8 cellular contexts compared by ENCODE assay signal in genomic region chr11:62753736-62754603, GRCh38. TPM values are rescaled to one million over a fixed set of nuclear protein-coding genes. Genes with fewer than 3 reads are reported as not detected.
DNase-seq lines count a peak whose midpoint lies in the region; TF ChIP-seq lines count a peak whose summit lies in the region.

Gene ZBTB3, minus strand, starts transcription at chr11:62754160. Its CDS starts 496 bp downstream, at chr11:62753664.

- H3K4me3 ChIP-seq in MG63, result peak within 1 kb of the TSS; percentile 85
- peak within 1 kb of the TSS; percentile 75 to 98 for H3K4me3 ChIP-seq in foreskin fibroblast (ENCODE audit: low read depth in 1 of 2, low read length in 2 of 2)
- peak within 1 kb of the TSS; percentile 95 to 100 for H3K4me3 ChIP-seq in stomach smooth muscle (ENCODE audit: low read length in 2 of 2)

- H3K27me3 ChIP-seq in H9 (ENCODE audit: insufficient read depth, low read length) (no peaks in the 10 kb centered on the region), MG63 (no peaks in the 10 kb centered on the region), stomach smooth muscle (ENCODE audit: control insufficient read depth in 1 of 2, insufficient read depth in 2 of 2, low read length in 2 of 2) (no peaks in the 10 kb centered on the region)

- peak within 1 kb of the TSS; percentile 88 for H3K18ac ChIP-seq in H9 (ENCODE audit: insufficient read length, low read depth, low read length)

- H2BK120ac ChIP-seq in H9 (ENCODE audit: low read depth, low read length, poor library complexity, severe bottlenecking), result no peak within 1 kb of the TSS

- H3K14ac ChIP-seq in H9 (ENCODE audit: insufficient read depth, low read length), result peak within 1 kb of the TSS; percentile 80

- H3K36me3 ChIP-seq in MG63, result peaks cover 8% of the 10 kb centered on the region
- H3K36me3 ChIP-seq in stomach smooth muscle (ENCODE audit: control insufficient read depth in 2 of 2, insufficient read depth in 2 of 2, low read length in 2 of 2), result peaks cover 11 to 12% of the 10 kb centered on the region in 2 donors

- no peak within 1 kb of the TSS for H2BK12ac ChIP-seq in H9 (ENCODE audit: insufficient read length, low read depth, low read length)

- DNase-seq in ELR (ENCODE audit: low read depth), result peak; percentile 99
- peak; percentile 100 for DNase-seq in H9
- peak; percentile 98 for DNase-seq in MG63
- DNase-seq in SHP77 treated with DMSO at 0.1 percent for 48 hours (lab: John Stamatoyannopoulos, UW), result peak; percentile 99
- DNase-seq in activated gamma-delta T cell (lab: John Stamatoyannopoulos, UW), result peak; percentile 69
- peak; percentile 99 for DNase-seq in foreskin fibroblast
- DNase-seq in neural crest cell (ENCODE audit: low read depth, low spot score), result peak; percentile 96

- H3K4me1 Mint-ChIP-seq in H9, result peaks cover 27 to 36% of the 10 kb centered on the region in 2 experiments
- H3K4me1 Mint-ChIP-seq in neural crest cell, result peaks cover 31% of the 10 kb centered on the region

- peaks cover 3% of the 10 kb centered on the region for H3K23me2 ChIP-seq in H9 (ENCODE audit: insufficient read length, low read depth, low read length, poor library complexity, severe bottlenecking)

- H2AFZ ChIP-seq in H9 (ENCODE audit: low read length), result peak within 1 kb of the TSS; percentile 46

- no peaks in the 10 kb centered on the region for H3K4me1 ChIP-seq in H9 (ENCODE audit: insufficient read depth, low read length)
- H3K4me1 ChIP-seq in stomach smooth muscle (ENCODE audit: control insufficient read depth, insufficient read depth, low read length), result peaks cover 19% of the 10 kb centered on the region

- peak within 1 kb of the TSS; percentile 45 for H3K4me2 ChIP-seq in H9 (ENCODE audit: insufficient read depth, insufficient read length, low read length)

- H3K4ac ChIP-seq in H9 (ENCODE audit: low read depth, low read length), result no peak within 1 kb of the TSS

- H3K23ac ChIP-seq in H9 (ENCODE audit: insufficient read length, low read depth, low read length), result no peak within 1 kb of the TSS

- H3K9me3 ChIP-seq in H9 (ENCODE audit: control insufficient read depth, low read depth, low read length) (no peaks in the 10 kb centered on the region), MG63 (no peaks in the 10 kb centered on the region), stomach smooth muscle (ENCODE audit: control insufficient read depth in 2 of 2, low read length in 2 of 2) (no peaks in the 10 kb centered on the region)

- no peaks in the 10 kb centered on the region for H4K20me1 ChIP-seq in H9 (ENCODE audit: control insufficient read depth, insufficient read depth, insufficient read length)

- H4K5ac ChIP-seq in H9 (ENCODE audit: insufficient read length, low read depth, low read length), result no peak within 1 kb of the TSS

- H3K79me1 ChIP-seq in H9 (ENCODE audit: insufficient read depth, low read depth, low read length, poor library complexity, severe bottlenecking), result peaks cover 10% of the 10 kb centered on the region

- H4K8ac ChIP-seq in H9 (replicated peaks; ENCODE audit: insufficient read length, low read depth, low read length), result no peak within 1 kb of the TSS

- H3K27ac ChIP-seq in H9 (ENCODE audit: insufficient read length, low read depth, low read length), result peak within 1 kb of the TSS; percentile 50
- H3K27ac ChIP-seq in stomach smooth muscle (ENCODE audit: low read length), result peak within 1 kb of the TSS; percentile 87

- no peaks in the 10 kb centered on the region for H3K27me3 Mint-ChIP-seq in H9 (ENCODE audit: low read depth)
- no peaks in the 10 kb centered on the region for H3K27me3 Mint-ChIP-seq in neural crest cell (ENCODE audit: low read depth)

- H3K9ac ChIP-seq in H9 (ENCODE audit: extremely low read depth, insufficient read length, low read length) (peak within 1 kb of the TSS; percentile 79), stomach smooth muscle (ENCODE audit: low read length in 2 of 2) (peak within 1 kb of the TSS; percentile 83 to 92)

- peaks cover 21% of the 10 kb centered on the region; the same call in 1 of the 2 replicates for H3K79me2 ChIP-seq in H9 (ENCODE audit: insufficient read depth, low read length)

- no peak within 1 kb of the TSS for H2BK20ac ChIP-seq in H9 (ENCODE audit: low read depth, low read length, poor library complexity, severe bottlenecking)

- no peak within 1 kb of the TSS for H4K91ac ChIP-seq in H9 (ENCODE audit: insufficient read length, low read depth, low read length)

- no peak within 1 kb of the TSS for H2BK5ac ChIP-seq in H9 (ENCODE audit: insufficient read length, low read length)

- H3K4me3 Mint-ChIP-seq in H9 (peak within 1 kb of the TSS; percentile 97 to 99), neural crest cell (peak within 1 kb of the TSS; percentile 100)

- no peak within 1 kb of the TSS for H2BK15ac ChIP-seq in H9 (ENCODE audit: low read depth, low read length)

- WGBS in H9 (ENCODE audit: extremely low coverage, insufficient read length, low lambda C conversion rate), result no CpG with 5 or more reads among the region's 47 CpGs

- no peak within 1 kb of the TSS for H2AK5ac ChIP-seq in H9 (ENCODE audit: insufficient read length, low read length)

- H3K27ac Mint-ChIP-seq in H9 (peak within 1 kb of the TSS; percentile 99), neural crest cell (ENCODE audit: unreplicated experiment) (peak within 1 kb of the TSS; percentile 96)

- no peak within 1 kb of the TSS for H3T11ph ChIP-seq in H9 (ENCODE audit: low read length)

- peaks cover 27 to 40% (median 31%) of the 10 kb centered on the region in 3 experiments for H3K36me3 Mint-ChIP-seq in H9 (ENCODE audit: insufficient read depth in 1 of 3, low read depth in 3 of 3)
- peaks cover under 1% of the 10 kb centered on the region for H3K36me3 Mint-ChIP-seq in neural crest cell (ENCODE audit: low read depth)

- no peak within 1 kb of the TSS for H3K56ac ChIP-seq in H9 (ENCODE audit: insufficient read length, low read depth, low read length)

- H3K9me3 Mint-ChIP-seq in H9, result no peaks in the 10 kb centered on the region
- H3K9me3 Mint-ChIP-seq in neural crest cell, result no peaks in the 10 kb centered on the region

- TF ChIP-seq CTCF in H9 (conservative IDR thresholded peaks at IDR 0.05) (no peak), foreskin fibroblast (IDR thresholded peaks at IDR 0.05; ENCODE audit: low read depth, low read length) (no peak), neural crest cell (conservative IDR thresholded peaks at IDR 0.05) (no peak)

RNA-seq across cellular contexts. Expression of gene ZBTB3, which starts in this region (rescaled TPM):
- total RNA-seq in H9 (2021) (39.7 and 43.4 TPM in 2 replicates), neural crest cell (11.5 and 16.1 TPM in 2 replicates)
- total RNA-seq in MG63 (2014; rRNA removed; shearing (Covaris generic); ENCODE audit: low replicate concordance), result 8.5 and 19.1 TPM in 2 replicates

Comparison
In these comparisons a context has a peak if more than half of its experiments do, and no peak if none do; other contexts are left out.
1. Peak in every context shown above with its lines: DNase-seq, H3K4me3 ChIP-seq and H3K27ac ChIP-seq.